8 cellular contexts compared by ENCODE assay signal in the genomic region with DNA sequence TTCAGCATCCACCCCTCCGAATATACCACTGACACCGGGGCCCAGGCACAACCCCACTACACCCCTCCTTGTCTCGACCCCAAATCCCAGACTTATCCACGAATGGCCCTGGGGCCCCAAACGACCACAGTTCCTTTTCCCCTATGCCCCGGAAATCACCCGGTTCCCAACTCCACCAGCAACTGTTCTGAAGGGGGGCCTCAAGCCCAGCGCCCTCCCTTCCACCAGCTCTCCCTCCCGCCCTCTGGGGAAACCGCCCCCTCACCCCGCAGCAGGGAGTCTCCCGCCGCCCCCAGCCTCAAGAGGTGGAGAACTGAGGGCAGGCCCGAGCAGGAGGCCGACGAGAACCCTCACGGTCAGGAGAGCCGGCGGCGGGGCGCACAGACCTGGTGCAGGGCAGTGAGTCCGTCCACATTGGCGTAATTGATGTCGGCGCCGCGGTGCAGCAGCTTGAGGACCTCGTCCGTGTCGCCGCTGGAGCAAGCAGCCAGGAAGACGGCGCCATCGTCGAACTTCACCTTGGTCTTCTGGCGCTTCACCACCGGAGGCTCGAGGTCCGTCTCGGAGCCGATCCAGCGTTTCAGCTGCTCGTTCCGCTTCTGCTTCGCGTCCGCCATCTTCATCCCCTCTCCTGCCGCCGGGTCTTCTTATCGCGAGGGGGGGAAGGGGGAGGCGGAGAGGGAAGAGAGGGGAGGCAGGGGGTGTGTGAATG. TPM values are rescaled to one million over a fixed set of nuclear protein-coding genes. Genes with fewer than 3 reads are reported as not detected.
A peak's percentile ranks its signal among the peaks of the same experiment; 100 is the strongest.
DNase-seq lines count a peak whose midpoint lies in the region; ATAC-seq, FAIRE-seq and TF ChIP-seq lines count a peak whose summit lies in the region.

No MANE protein-coding gene starts in this region.

- peaks cover 4% of the 10 kb centered on the region for H3F3A ChIP-seq in smooth muscle cell (ENCODE audit: low read depth)

- TF ChIP-seq CTCF in CD14-positive monocyte (IDR thresholded peaks at IDR 0.05), result no peak
- no peak for TF ChIP-seq CTCF in GM12878 (IDR thresholded peaks at IDR 0.05 in 2 of 3, conservative IDR thresholded peaks at IDR 0.05 in 1 of 3; ENCODE audit: control insufficient read depth in 2 of 3, extremely low read depth in 1 of 3, insufficient read depth in 1 of 3, low read depth in 3 of 3, low read length in 3 of 3)
- no peak for TF ChIP-seq CTCF in smooth muscle cell (IDR thresholded peaks at IDR 0.05; ENCODE audit: borderline replicate concordance, insufficient read depth, poor library complexity, severe bottlenecking)

- BruUV-seq in GM12878 (replicated peaks; lab: Mats Ljungman, UMichigan), result no TSS peak

- H3K9ac ChIP-seq in GM12878 (ENCODE audit: control insufficient read depth, insufficient read depth, low read length) (peak overlapping the region; percentile 94), smooth muscle cell (ENCODE audit: low read depth) (peak overlapping the region; percentile 83)

- peaks cover 70% of the 10 kb centered on the region for H3K79me2 ChIP-seq in GM12878 (ENCODE audit: control insufficient read depth, insufficient read depth, low read length)
- peaks cover 64% of the 10 kb centered on the region for H3K79me2 ChIP-seq in smooth muscle cell (ENCODE audit: low read depth)

- under 1% methylated on average over 44 of the region's 52 CpGs for WGBS in GM12878 (ENCODE audit: insufficient coverage, insufficient replicate concordance, low lambda C conversion rate, missing lambda C conversion rate)
- WGBS in smooth muscle cell (ENCODE audit: low lambda C conversion rate), result 2% methylated on average over 36 of the region's 52 CpGs

- no peak for TF ChIP-seq RAD21 in GM12878 (IDR thresholded peaks at IDR 0.05; ENCODE audit: insufficient read depth, low read depth, low read length)

- H3K36me3 ChIP-seq in GM12878 (ENCODE audit: control insufficient read depth in 2 of 2, insufficient read depth in 2 of 2, low read length in 1 of 2) (no peaks in the 10 kb centered on the region), smooth muscle cell (ENCODE audit: low read depth) (no peaks in the 10 kb centered on the region)

- in situ Hi-C loops in GM12878 (cut with MboI), result no loop called here

- CTCF ChIA-PET in GM12878 (lab: Yijun Ruan, JAX), result interaction anchor here (0.6 to 1.2 kb wide), 4 partner anchors 40 to 253 kb away, joined by 3 to 4 read pairs (median 3); no protein-coding TSS in a partner anchor

- H3K9me3 ChIP-seq in GM12878 (replicated peaks; ENCODE audit: control insufficient read depth, insufficient read depth, low read length) (no peaks in the 10 kb centered on the region), iPS-18c (ENCODE audit: control insufficient read depth, insufficient read depth, low read length) (no peaks in the 10 kb centered on the region), smooth muscle cell (replicated peaks; ENCODE audit: low read depth) (no peaks in the 10 kb centered on the region)

- H3K27me3 Mint-ChIP-seq in CD14-positive monocyte (ENCODE audit: low read depth in 3 of 3), result no peaks in the 10 kb centered on the region

- H3K27ac ChIP-seq in GM12878 (ENCODE audit: control insufficient read depth, insufficient read depth) (peak overlapping the region; percentile 96), smooth muscle cell (ENCODE audit: low read depth) (peak overlapping the region; percentile 91)

- H4K20me1 ChIP-seq in GM12878 (ENCODE audit: control insufficient read depth, insufficient read depth), result no peaks in the 10 kb centered on the region
- H4K20me1 ChIP-seq in smooth muscle cell (ENCODE audit: low read depth), result peaks cover 48% of the 10 kb centered on the region

- H3K4me1 Mint-ChIP-seq in CD14-positive monocyte, result peaks cover 41% of the 10 kb centered on the region

- H3K27me3 ChIP-seq in GM12878 (replicated peaks in 1 of 2; ENCODE audit: control insufficient read depth in 2 of 2, insufficient read depth in 2 of 2, low read length in 1 of 2) (no peaks in the 10 kb centered on the region), smooth muscle cell (ENCODE audit: low read depth) (no peaks in the 10 kb centered on the region)

- H3K4me2 ChIP-seq in GM12878 (ENCODE audit: control insufficient read depth, insufficient read depth) (no peak overlapping the region), smooth muscle cell (peak overlapping the region; percentile 98)

- SMC1A ChIA-PET in GM12878 (lab: Charles Lee; ENCODE audit: uncharacterized antibody, unreplicated experiment), result interaction anchor here (1.0 to 2.6 kb wide), 7 partner anchors 13 to 253 kb away, joined by 3 to 12 read pairs (median 5); no protein-coding TSS in a partner anchor

- FAIRE-seq in GM12878 (lab: Jason Lieb, UNC), result no peak

- ATAC-seq in GM19351 (IDR thresholded peaks at IDR 0.05; ENCODE audit: unreplicated experiment) (peak; percentile 17), HG03457 (IDR thresholded peaks at IDR 0.05; ENCODE audit: unreplicated experiment) (peak; percentile 7), SK-N-SH treated with all-trans-retinoic acid at 6 μM for 48 hours (peak; percentile 47), GM12878 (peak; percentile 44), HG03469 (IDR thresholded peaks at IDR 0.05; ENCODE audit: unreplicated experiment) (no peak)

- RAD21 ChIA-PET in GM12878 (lab: Charles Lee; ENCODE audit: unreplicated experiment), result interaction anchor here (1.2 to 2.0 kb wide), 4 partner anchors 14 to 47 kb away, joined by 4 to 5 read pairs (median 4); no protein-coding TSS in a partner anchor

- peak overlapping the region; percentile 98 to 99 (median 99) for H3K27ac Mint-ChIP-seq in CD14-positive monocyte

- H2AFZ ChIP-seq in GM12878 (ENCODE audit: control insufficient read depth, low read depth, low read length) (peak overlapping the region; percentile 84), smooth muscle cell (ENCODE audit: low read depth) (peak overlapping the region; percentile 87)

- no peak for TF ChIP-seq POLR2A in GM12878 (IDR thresholded peaks at IDR 0.05; ENCODE audit: low read depth, low read length)

- peak overlapping the region; percentile 96 for H3K4me3 ChIP-seq in GM12878
- peak overlapping the region; percentile 90 for H3K4me3 ChIP-seq in iPS-18c (ENCODE audit: insufficient read depth, low read depth, low read length)
- H3K4me3 ChIP-seq in smooth muscle cell, result peak overlapping the region; percentile 65

- peaks cover 0 to 3% of the 10 kb centered on the region in 2 donors for H3K36me3 Mint-ChIP-seq in CD14-positive monocyte

- TF ChIP-seq EP300 in GM12878 (IDR thresholded peaks at IDR 0.05; ENCODE audit: borderline replicate concordance in 1 of 2, control insufficient read depth in 1 of 2, low read depth in 2 of 2, low read length in 2 of 2), result no peak

- DNase-seq in CD14-positive monocyte (ENCODE audit: low spot score) (no peak), GM12878 (ENCODE audit: low read depth, low spot score) (no peak), smooth muscle cell (lab: John Stamatoyannopoulos, UW; ENCODE audit: unreplicated experiment) (peak; percentile 68)

- POLR2A ChIA-PET in GM12878 (lab: Charles Lee), result interaction anchor here (1.0 to 1.9 kb wide), 6 partner anchors 9 to 93 kb away, joined by 3 to 6 read pairs (median 4); no protein-coding TSS in a partner anchor

- intact Hi-C loops in CD14-positive monocyte (cut with micrococcal nuclease) (loop anchor here in 1 of 2 donors (10.0 kb wide), 1 partner anchor 50 kb away; no protein-coding TSS in a partner anchor), GM12878 (cut with micrococcal nuclease; ENCODE audit: unreplicated experiment) (loop anchor here (5.0 kb wide), 3 partner anchors 242 to 368 kb away; partner anchors contain the start of gene PAWR)

- H3K4me1 ChIP-seq in GM12878 (ENCODE audit: control insufficient read depth, insufficient read depth, low read length) (peaks cover 7% of the 10 kb centered on the region; the same call in 1 of the 2 replicates), smooth muscle cell (ENCODE audit: low read depth) (peaks cover 27% of the 10 kb centered on the region)

- H3K9me3 Mint-ChIP-seq in CD14-positive monocyte, result no peaks in the 10 kb centered on the region

- H3K4me3 Mint-ChIP-seq in CD14-positive monocyte, result peak overlapping the region; percentile 99

TF ChIP-seq in GM12878, 131 proteins besides CTCF, POLR2A, EP300 and RAD21 (continues in another document):
- 0 out of 2 replicates have a peak, but pooled peaks have one; percentile 6 for TF ChIP-seq BCL11A (IDR thresholded peaks at IDR 0.05; ENCODE audit: low read depth, low read length)
- TF ChIP-seq SMC3 (IDR thresholded peaks at IDR 0.05; ENCODE audit: borderline replicate concordance, low read length), result no peak
- TF ChIP-seq CHD4 (IDR thresholded peaks at IDR 0.05), result no peak
- TF ChIP-seq SMARCA5 (IDR thresholded peaks at IDR 0.05), result no peak
- TF ChIP-seq, protein P1, sequence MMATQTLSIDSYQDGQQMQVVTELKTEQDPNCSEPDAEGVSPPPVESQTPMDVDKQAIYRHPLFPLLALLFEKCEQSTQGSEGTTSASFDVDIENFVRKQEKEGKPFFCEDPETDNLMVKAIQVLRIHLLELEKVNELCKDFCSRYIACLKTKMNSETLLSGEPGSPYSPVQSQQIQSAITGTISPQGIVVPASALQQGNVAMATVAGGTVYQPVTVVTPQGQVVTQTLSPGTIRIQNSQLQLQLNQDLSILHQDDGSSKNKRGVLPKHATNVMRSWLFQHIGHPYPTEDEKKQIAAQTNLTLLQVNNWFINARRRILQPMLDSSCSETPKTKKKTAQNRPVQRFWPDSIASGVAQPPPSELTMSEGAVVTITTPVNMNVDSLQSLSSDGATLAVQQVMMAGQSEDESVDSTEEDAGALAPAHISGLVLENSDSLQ (IDR thresholded peaks at IDR 0.05), result no peak
- peak; percentile 39; the same call in 1 of the 2 replicates for TF ChIP-seq LARP7 (IDR thresholded peaks at IDR 0.05)

RNA-seq across cellular contexts. Expression of gene PPP1R12A, which starts 0.4 kb away (rescaled TPM):
- polyA plus RNA-seq in CD14-positive monocyte (10 to 100 TPM; 33.1 to 57.2 TPM), GM12878 (2011; rRNA removed) (45.3 and 69.3 TPM in 2 replicates), GM12878 (2014; fragmentation: Illumina TruSeq; extraction: Trizol) (117 and 145 TPM in 2 replicates), GM12878 (2014; fragmentation: Nextera tagmentation; extraction: Ambion mirVana) (10 to 100 TPM; 22.8 to 31.6 TPM), GM12878 (2014; rRNA removed) (23.3 and 25.6 TPM in 2 replicates), GM12878 (2016; fragmentation: Nextera tagmentation; extraction: Ambion mirVana) (10 to 100 TPM; 61.8 to 70.5 TPM), smooth muscle cell (102 and 105 TPM in 2 replicates)
- total RNA-seq in GM12878 (2013; cell fraction: nucleolus; rRNA removed), result 237 and 251 TPM in 2 replicates
- total RNA-seq in GM12878 (2014; rRNA removed) (49.3 and 53.8 TPM in 2 replicates), GM12878 (2014; rRNA removed; fragmentation: Illumina TruSeq; extraction: Trizol) (126 and 134 TPM in 2 replicates), GM12878 (2021) (53.5 and 54.8 TPM in 2 replicates), smooth muscle cell (98.7 and 120 TPM in 2 replicates)
- polyA plus RNA-seq in GM12878 (2011; ENCODE audit: low read depth), result 17.5 TPM
- 15.2 and 15.8 TPM in 2 replicates for polyA plus RNA-seq in GM12878 (2011; cell fraction: cytosol; rRNA removed)
- polyA plus RNA-seq in GM12878 (2011; cell fraction: nucleus; rRNA removed), result 46.4 and 52.2 TPM in 2 replicates
- 27.5 and 38.1 TPM in 2 replicates for polyA plus RNA-seq in GM12878 (2012)
- polyA minus RNA-seq in GM12878 (2011; rRNA and poly(A)+ RNA removed), result 50.4 and 79.0 TPM in 2 replicates
- polyA minus RNA-seq in GM12878 (2011; cell fraction: cytosol; rRNA and poly(A)+ RNA removed), result 34.3 and 42.2 TPM in 2 replicates
- polyA minus RNA-seq in GM12878 (2011; cell fraction: nucleus; rRNA and poly(A)+ RNA removed), result 84.9 and 148 TPM in 2 replicates
